ENCODE assay signal across 8 cellular contexts in genomic region chr19:38319421-38320258, GRCh38. TPM values are rescaled to one million over a fixed set of nuclear protein-coding genes. Genes with fewer than 3 reads are reported as not detected.
A peak's percentile ranks its signal among the peaks of the same experiment; 100 is the strongest.
DNase-seq lines count a peak whose midpoint lies in the region; ATAC-seq and TF ChIP-seq lines count a peak whose summit lies in the region.

TSS of gene KCNK6 (plus strand) at chr19:38319845. CDS start at chr19:38319951, 106 bp downstream.

- ATAC-seq in HG03045 (IDR thresholded peaks at IDR 0.05; ENCODE audit: unreplicated experiment): no peak

- peak within 1 kb of the TSS; percentile 84 for H3K4me3 Mint-ChIP-seq in type B pancreatic cell

- H3K36me3 Mint-ChIP-seq in type B pancreatic cell: peaks cover 5% of the 10 kb centered on the region

- H3K9me3 Mint-ChIP-seq in type B pancreatic cell: no peaks in the 10 kb centered on the region

- TF ChIP-seq CTCF in type B pancreatic cell (conservative IDR thresholded peaks at IDR 0.05): no peak

- H3K27me3 Mint-ChIP-seq in type B pancreatic cell: peaks cover 56% of the 10 kb centered on the region

- peaks cover 3% of the 10 kb centered on the region for H3K4me1 Mint-ChIP-seq in type B pancreatic cell (ENCODE audit: unreplicated experiment)

- H3K27ac Mint-ChIP-seq in type B pancreatic cell: peak within 1 kb of the TSS; percentile 64

- DNase-seq in DMS53 (lab: John Stamatoyannopoulos, UW) (peak; percentile 74), NCI-H748 treated with DMSO at 0.1 percent for 48 hours (lab: John Stamatoyannopoulos, UW) (peak; percentile 2), glomerular endothelial cell (ENCODE audit: extremely low read depth, low read depth, low spot score) (no peak), occipital lobe (lab: John Stamatoyannopoulos, UW) (peak; percentile 23), type B pancreatic cell (ENCODE audit: extremely low spot score, unreplicated experiment) (no peak), globus pallidus (ENCODE audit: low spot score) (no peak)
- DNase-seq in activated T-helper 9 cell treated with anti-CD3 and anti-CD28 coated beads, Interleukin-2, amount 50 U/mL, for 16 hours (ENCODE audit: low read depth): peak; percentile 38

RNA-seq across cellular contexts. Expression of gene KCNK6, which starts in this region (rescaled TPM):
- 12.8 and 13.5 TPM in 2 replicates for total RNA-seq in glomerular endothelial cell
- total RNA-seq in occipital lobe: 0.31 TPM
- total RNA-seq in type B pancreatic cell (ENCODE audit: low replicate concordance): 5.2 and 14.4 TPM in 2 replicates

Comparison
In these comparisons a context has a peak if more than half of its experiments do, and no peak if none do; other contexts are left out.
1. Peak in DNase-seq in occipital lobe; RNA of the gene not detected or under 1 TPM.
2. DNase-seq: peak in DMS53 (single experiment), NCI-H748 treated with DMSO at 0.1 percent for 48 hours (single experiment) and activated T-helper 9 cell treated with anti-CD3 and anti-CD28 coated beads, Interleukin-2, amount 50 U/mL, for 16 hours (single experiment); none in glomerular endothelial cell (single experiment), type B pancreatic cell (single experiment) and globus pallidus (single experiment).